In the genomic region with DNA sequence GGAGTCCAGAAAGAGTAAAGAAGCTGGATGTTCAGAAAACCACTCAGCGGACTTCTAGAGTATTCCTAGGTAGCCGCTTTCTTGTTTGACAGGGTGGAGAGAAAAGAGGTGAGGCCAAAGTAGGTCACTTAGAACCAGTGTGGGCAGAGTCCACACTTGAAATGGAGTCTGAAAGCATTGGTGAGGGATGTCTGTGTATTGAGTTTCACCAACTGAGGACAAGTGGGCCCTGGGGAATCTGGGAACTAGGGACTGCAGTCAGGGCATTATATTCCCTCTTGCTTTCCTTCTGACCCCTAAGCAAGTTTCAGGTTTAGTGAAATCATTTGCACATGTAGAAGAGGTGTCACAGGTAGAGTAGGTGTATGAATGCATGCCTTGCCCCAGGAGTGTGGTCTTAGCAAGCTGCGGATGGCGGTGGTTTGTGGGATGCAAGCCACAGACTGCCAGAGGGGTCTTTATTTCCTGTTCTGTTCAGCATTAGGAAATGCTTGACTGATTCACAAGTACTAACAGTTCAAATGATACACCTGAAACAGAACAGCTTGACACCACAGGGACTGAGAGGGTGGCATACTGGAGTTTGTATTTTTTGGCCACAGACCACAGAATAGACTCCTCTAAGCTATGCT, we compare ENCODE assay signal across 12 cellular contexts. TPM values are rescaled to one million over a fixed set of nuclear protein-coding genes. Genes with fewer than 3 reads are reported as not detected.
A peak's percentile ranks its signal among the peaks of the same experiment; 100 is the strongest.
DNase-seq lines count a peak whose midpoint lies in the region; ATAC-seq, FAIRE-seq and TF ChIP-seq lines count a peak whose summit lies in the region.
"Had no signal": no experiment of that assay in that cellular context is flagged by ENCODE, and none has a peak within 500 bp of the region (broad histone marks: within the 10 kb centered on the region; RNA-seq: fewer than 3 reads in every experiment).

No MANE protein-coding gene starts in this region.

- peaks cover 44% of the 10 kb centered on the region for H3K79me2 ChIP-seq in astrocyte (ENCODE audit: insufficient read depth, low read length)

- H3K9me3 Mint-ChIP-seq in CD4-positive, alpha-beta T cell = no peaks in the 10 kb centered on the region
- H3K9me3 Mint-ChIP-seq in astrocyte (ENCODE audit: unreplicated experiment) = no peaks in the 10 kb centered on the region
- H3K9me3 Mint-ChIP-seq in nephron = no peaks in the 10 kb centered on the region
- no peaks in the 10 kb centered on the region for H3K9me3 Mint-ChIP-seq in activated naive CD4-positive, alpha-beta T cell treated with anti-CD3 and anti-CD28 coated beads for 36 hours
- H3K9me3 Mint-ChIP-seq: activated CD4-positive, alpha-beta memory T cell treated with anti-CD3 and anti-CD28 coated beads, Interleukin-2, amount 10 ng/mL, durations not matched to agents 7 days and 5 days had no signal

- POLR2A ChIA-PET in CD4-positive, alpha-beta T cell (lab: Charles Lee) = no interaction called here

- DNase-seq in CD4-positive, alpha-beta T cell = no peak
- DNase-seq in KBM-7 = peak; percentile 12
- no peak for DNase-seq in astrocyte (ENCODE audit: low read depth)
- DNase-seq in substantia nigra (lab: John Stamatoyannopoulos, UW) = no peak
- no peak for DNase-seq in cortex of kidney (lab: John Stamatoyannopoulos, UW)
- DNase-seq in HUDEP-2 (lab: John Stamatoyannopoulos, UW; ENCODE audit: unreplicated experiment in 76 of 76) = no peak
- no peak for DNase-seq in activated naive CD4-positive, alpha-beta T cell treated with anti-CD3 and anti-CD28 coated beads for 36 hours
- DNase-seq: activated CD4-positive, alpha-beta memory T cell treated with anti-CD3 and anti-CD28 coated beads, Interleukin-2, amount 10 ng/mL, durations not matched to agents 7 days and 5 days; COR-L47; trophoblast cell had no signal

- no peak overlapping the region for H2AFZ ChIP-seq in astrocyte (ENCODE audit: low read depth, low read length)

- peak overlapping the region; percentile 60 for H3K4me3 Mint-ChIP-seq in CD4-positive, alpha-beta T cell
- peak overlapping the region; percentile 94 for H3K4me3 Mint-ChIP-seq in astrocyte (ENCODE audit: unreplicated experiment)
- peak overlapping the region; percentile 88 to 100 (median 94) for H3K4me3 Mint-ChIP-seq in nephron
- H3K4me3 Mint-ChIP-seq in activated naive CD4-positive, alpha-beta T cell treated with anti-CD3 and anti-CD28 coated beads for 36 hours = no peak overlapping the region

- CTCF ChIA-PET in CD4-positive, alpha-beta T cell (lab: Charles Lee) = no interaction called here
- CTCF ChIA-PET in activated naive CD4-positive, alpha-beta T cell treated with anti-CD3 and anti-CD28 coated beads for 36 hours (lab: Charles Lee) = interaction anchor here (0.6 to 0.7 kb wide), 2 partner anchors 17 to 167 kb away, joined by 3 read pairs; no protein-coding TSS in a partner anchor

- H3K27ac Mint-ChIP-seq in CD4-positive, alpha-beta T cell = no peak overlapping the region
- H3K27ac Mint-ChIP-seq in astrocyte (ENCODE audit: unreplicated experiment) = peak overlapping the region; percentile 27
- H3K27ac Mint-ChIP-seq in nephron = peak overlapping the region; percentile 59 to 92 (median 80)
- H3K27ac Mint-ChIP-seq in activated naive CD4-positive, alpha-beta T cell treated with anti-CD3 and anti-CD28 coated beads for 36 hours = no peak overlapping the region
- H3K27ac Mint-ChIP-seq: activated CD4-positive, alpha-beta memory T cell treated with anti-CD3 and anti-CD28 coated beads, Interleukin-2, amount 10 ng/mL, durations not matched to agents 7 days and 5 days had no signal

- H3K27me3 Mint-ChIP-seq in CD4-positive, alpha-beta T cell = peaks cover 80% of the 10 kb centered on the region
- H3K27me3 Mint-ChIP-seq in astrocyte (ENCODE audit: low read depth, unreplicated experiment) (no peaks in the 10 kb centered on the region), nephron (ENCODE audit: low read depth) (peaks cover 10% of the 10 kb centered on the region)
- peaks cover 49% of the 10 kb centered on the region for H3K27me3 Mint-ChIP-seq in activated naive CD4-positive, alpha-beta T cell treated with anti-CD3 and anti-CD28 coated beads for 36 hours (ENCODE audit: low read depth)

- H3K27me3 ChIP-seq in CD4-positive, alpha-beta T cell (ENCODE audit: control insufficient read depth, insufficient read depth, low read length) = peaks cover 71% of the 10 kb centered on the region
- H3K27me3 ChIP-seq in astrocyte (ENCODE audit: insufficient read depth, low read length) = no peaks in the 10 kb centered on the region
- H3K27me3 ChIP-seq: cardiac muscle cell had no signal

- H3K4me1 ChIP-seq in astrocyte (ENCODE audit: insufficient read depth, low read length) = peaks cover 38% of the 10 kb centered on the region

- H3K4me3 ChIP-seq in astrocyte (ENCODE audit: insufficient read depth, low read depth, low read length) = no peak overlapping the region

- no peaks in the 10 kb centered on the region for H3K36me3 Mint-ChIP-seq in CD4-positive, alpha-beta T cell (ENCODE audit: low read depth)
- no peaks in the 10 kb centered on the region for H3K36me3 Mint-ChIP-seq in astrocyte (ENCODE audit: low read depth, unreplicated experiment)
- no peaks in the 10 kb centered on the region for H3K36me3 Mint-ChIP-seq in nephron (ENCODE audit: low read depth)
- no peaks in the 10 kb centered on the region for H3K36me3 Mint-ChIP-seq in activated naive CD4-positive, alpha-beta T cell treated with anti-CD3 and anti-CD28 coated beads for 36 hours (ENCODE audit: low read depth)

- in situ Hi-C loops in KBM-7 (cut with MboI; ENCODE audit: low pct_unique_long_range_greater_than_20kb, low sequenced_read_pairs) = no loop called here

- H3K4me1 Mint-ChIP-seq in CD4-positive, alpha-beta T cell (ENCODE audit: low read depth) = peaks cover 10% of the 10 kb centered on the region
- H3K4me1 Mint-ChIP-seq in astrocyte (ENCODE audit: low read depth, unreplicated experiment) (peaks cover 12% of the 10 kb centered on the region), nephron (peaks cover 22% of the 10 kb centered on the region)
- H3K4me1 Mint-ChIP-seq in activated naive CD4-positive, alpha-beta T cell treated with anti-CD3 and anti-CD28 coated beads for 36 hours (ENCODE audit: low read depth) = peaks cover 12% of the 10 kb centered on the region

- no peak for ATAC-seq in CD4-positive, alpha-beta T cell (ENCODE audit: poor library complexity)

- no peak for TF ChIP-seq CTCF in CD4-positive, alpha-beta T cell (IDR thresholded peaks at IDR 0.05)
- TF ChIP-seq CTCF in astrocyte (IDR thresholded peaks at IDR 0.05; ENCODE audit: insufficient read depth, low read depth, low read length) = no peak
- TF ChIP-seq CTCF in nephron (IDR thresholded peaks at IDR 0.05; ENCODE audit: unreplicated experiment in 3 of 3) = no peak

- no peaks in the 10 kb centered on the region for H3K9me3 ChIP-seq in CD4-positive, alpha-beta T cell (ENCODE audit: control insufficient read depth, low read length)
- H3K9me3 ChIP-seq in astrocyte (ENCODE audit: insufficient read depth, low read depth, low read length) = no peaks in the 10 kb centered on the region

- no peak for FAIRE-seq in astrocyte (lab: Jason Lieb, UNC)

- H3K9ac ChIP-seq in astrocyte (ENCODE audit: low read length) = no peak overlapping the region

- H4K20me1 ChIP-seq in astrocyte (ENCODE audit: insufficient read depth, low read length) = peaks cover 20% of the 10 kb centered on the region

- intact Hi-C loops in CD4-positive, alpha-beta T cell (cut with DNase I, micrococcal nuclease) = no loop called here
- intact Hi-C loops in activated naive CD4-positive, alpha-beta T cell treated with anti-CD3 and anti-CD28 coated beads for 36 hours (cut with micrococcal nuclease) = loop anchor here (5.0 kb wide), 1 partner anchor 67 kb away; no protein-coding TSS in a partner anchor

- H3K36me3 ChIP-seq in astrocyte (ENCODE audit: insufficient read depth, low read length) = peaks cover 3% of the 10 kb centered on the region
- H3K36me3 ChIP-seq: cardiac muscle cell had no signal

- H3K27ac ChIP-seq in CD4-positive, alpha-beta T cell (ENCODE audit: low read depth, low read length) = no peak overlapping the region
- no peak overlapping the region for H3K27ac ChIP-seq in astrocyte (ENCODE audit: low read depth, low read length)
- no peak overlapping the region for H3K27ac ChIP-seq in substantia nigra (ENCODE audit: low read depth, low read length, poor library complexity, severe bottlenecking)
- H3K27ac ChIP-seq: cardiac muscle cell had no signal

- peak overlapping the region; percentile 97 for H3K4me2 ChIP-seq in astrocyte (ENCODE audit: low read length)

RNA-seq across cellular contexts. Expression of gene GNG12, which starts 1.1 kb away (rescaled TPM):
- total RNA-seq in CD4-positive, alpha-beta T cell = not detected
- total RNA-seq in astrocyte = 96.8 and 101 TPM in 2 replicates
- under 1 TPM; 0.05 to 0.07 TPM for total RNA-seq in activated naive CD4-positive, alpha-beta T cell treated with anti-CD3 and anti-CD28 coated beads for 36 hours

Comparison
In these comparisons a context has a peak if more than half of its experiments do, and no peak if none do; other contexts are left out.
1. H3K27ac Mint-ChIP-seq: peak in astrocyte (single experiment) and nephron (3 of 3); none in CD4-positive, alpha-beta T cell (single experiment) and activated naive CD4-positive, alpha-beta T cell treated with anti-CD3 and anti-CD28 coated beads for 36 hours (single experiment).
2. RNA of gene GNG12, which starts 1.1 kb away (total RNA-seq): 96.8 to 101 TPM in astrocyte; 0.05 to 0.07 TPM in activated naive CD4-positive, alpha-beta T cell treated with anti-CD3 and anti-CD28 coated beads for 36 hours and not detected in CD4-positive, alpha-beta T cell; every median in the first group is over 10 times any median in the second.